Comparison of ENCODE assay signal across 14 cellular contexts in genomic region chr6:124319410-124319809, GRCh38.
DNase-seq lines count a peak whose midpoint lies in the region; ATAC-seq and TF ChIP-seq lines count a peak whose summit lies in the region.
"Had no signal": no experiment of that assay in that cellular context is flagged by ENCODE, and none has a peak within 500 bp of the region (broad histone marks: within the 10 kb centered on the region; RNA-seq: fewer than 3 reads in every experiment).

No MANE protein-coding gene starts in this region.

- ATAC-seq in HG03025 (IDR thresholded peaks at IDR 0.05; ENCODE audit: low FRiP score, unreplicated experiment) = no peak
- no peak for ATAC-seq in stimulated activated naive CD8-positive, alpha-beta T cell treated with anti-CD3 and anti-CD28 coated beads, Interleukin-15, amount 100 ng/mL, for 72 hours
- ATAC-seq: CD8-positive, alpha-beta T cell; GM12878; HCT116 had no signal

- POLR2A ChIA-PET in HEK293T (lab: Yijun Ruan, JAX) = no interaction called here

- H3K27ac Mint-ChIP-seq in stimulated activated naive CD8-positive, alpha-beta T cell treated with anti-CD3 and anti-CD28 coated beads, Interleukin-15, amount 100 ng/mL, for 72 hours = no peak overlapping the region
- H3K27ac Mint-ChIP-seq: B cell; CD8-positive, alpha-beta T cell had no signal

- DNase-seq in COR-L47 (lab: John Stamatoyannopoulos, UW) (peak; percentile 51), HEK293T (ENCODE audit: extremely low spot score) (no peak), NCI-H146 treated with DMSO at 0.1 percent for 48 hours (lab: John Stamatoyannopoulos, UW; ENCODE audit: unreplicated experiment) (peak; percentile 97), NCI-H774 (lab: John Stamatoyannopoulos, UW) (peak; percentile 64)
- no peak for DNase-seq in stimulated activated naive CD8-positive, alpha-beta T cell treated with anti-CD3 and anti-CD28 coated beads, Interleukin-15, amount 100 ng/mL, for 72 hours
- DNase-seq: CD8-positive, alpha-beta T cell; DMS79 treated with DMSO at 0.1 percent for 48 hours; GF-D8; GOT3; H7 had no signal

- H3K9me3 Mint-ChIP-seq in stimulated activated naive CD8-positive, alpha-beta T cell treated with anti-CD3 and anti-CD28 coated beads, Interleukin-15, amount 100 ng/mL, for 72 hours = no peaks in the 10 kb centered on the region

- CTCF ChIA-PET in HEK293T (lab: Yijun Ruan, JAX) = no interaction called here

- no peaks in the 10 kb centered on the region for H3K4me1 Mint-ChIP-seq in stimulated activated naive CD8-positive, alpha-beta T cell treated with anti-CD3 and anti-CD28 coated beads, Interleukin-15, amount 100 ng/mL, for 72 hours
- H3K4me1 Mint-ChIP-seq: B cell had no signal

- no peaks in the 10 kb centered on the region for H3K27me3 Mint-ChIP-seq in stimulated activated naive CD8-positive, alpha-beta T cell treated with anti-CD3 and anti-CD28 coated beads, Interleukin-15, amount 100 ng/mL, for 72 hours
- H3K27me3 Mint-ChIP-seq: B cell had no signal

- no peak overlapping the region for H3K4me3 Mint-ChIP-seq in stimulated activated naive CD8-positive, alpha-beta T cell treated with anti-CD3 and anti-CD28 coated beads, Interleukin-15, amount 100 ng/mL, for 72 hours
- H3K4me3 Mint-ChIP-seq: B cell; CD8-positive, alpha-beta T cell had no signal

TF ChIP-seq in HEK293T, 16 proteins besides CTCF, POLR2A, EP300 and RAD21:
- TF ChIP-seq CTBP1 (IDR thresholded peaks at IDR 0.05; ENCODE audit: borderline replicate concordance) (0 out of 2 replicates have a peak, but pooled peaks have one; percentile 17), PKNOX1 (IDR thresholded peaks at IDR 0.05) (0 out of 2 replicates have a peak, but pooled peaks have one; percentile 8), HDGF (IDR thresholded peaks at IDR 0.05; ENCODE audit: borderline replicate concordance) (no peak)
TF ChIP-seq in HEK293T: peak in this region for 2.

Comparison
In these comparisons a context has a peak if more than half of its experiments do, and no peak if none do; other contexts are left out.
1. DNase-seq: peak in COR-L47 (single experiment), NCI-H146 treated with DMSO at 0.1 percent for 48 hours (single experiment) and NCI-H774 (single experiment); none in HEK293T (single experiment) and stimulated activated naive CD8-positive, alpha-beta T cell treated with anti-CD3 and anti-CD28 coated beads, Interleukin-15, amount 100 ng/mL, for 72 hours (0 of 2).